ENCODE assay signal across 25 cellular contexts in the genomic region with DNA sequence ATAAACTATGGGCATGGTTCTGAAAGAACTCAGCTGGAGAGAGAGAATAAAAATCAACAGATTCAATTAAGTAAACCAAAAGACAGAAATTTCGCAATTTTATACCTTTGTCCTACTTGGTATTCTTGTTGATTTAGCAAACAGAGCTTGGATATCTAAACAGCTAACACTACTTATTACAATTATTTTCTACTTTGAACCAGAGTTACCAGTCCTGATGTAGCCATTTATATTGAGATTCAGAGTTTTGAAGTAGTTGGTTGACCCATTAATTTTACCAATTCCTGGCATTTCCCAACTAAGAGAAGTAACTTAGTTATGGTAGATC. TPM values are rescaled to one million over a fixed set of nuclear protein-coding genes. Genes with fewer than 3 reads are reported as not detected.
DNase-seq lines count a peak whose midpoint lies in the region; ATAC-seq and TF ChIP-seq lines count a peak whose summit lies in the region.
"Had no signal": no experiment of that assay in that cellular context is flagged by ENCODE, and none has a peak within 500 bp of the region (broad histone marks: within the 10 kb centered on the region; RNA-seq: fewer than 3 reads in every experiment).

No MANE protein-coding gene starts in this region.

- H3K4me1 Mint-ChIP-seq in central memory CD8-positive, alpha-beta T cell = peaks cover 68% of the 10 kb centered on the region
- H3K4me1 Mint-ChIP-seq: nephron progenitor cell had no signal

- peaks cover 12% of the 10 kb centered on the region; the same call in 1 of the 2 replicates for H3F3A ChIP-seq in PC-9 (ENCODE audit: insufficient read depth, low read depth)

- no TSS peak for BruUV-seq in PC-9 (replicated peaks; lab: Mats Ljungman, UMichigan)
- BruUV-seq in OCI-LY7 (replicated peaks; lab: Mats Ljungman, UMichigan) = no TSS peak

- H3K4me3 ChIP-seq in PC-9 (no peak overlapping the region), liver (ENCODE audit: low read depth in 1 of 3, low read length in 3 of 3) (no peak overlapping the region), OCI-LY7 (ENCODE audit: low read depth, low read length, poor library complexity, severe bottlenecking) (no peak overlapping the region)
- H3K4me3 ChIP-seq: colonic mucosa, suprapubic skin, vagina had no signal

- peak overlapping the region; percentile 61 for H3K27ac ChIP-seq in C4-2B
- H3K27ac ChIP-seq in PC-9 = 0 out of 2 replicates have a peak overlapping the region, but pooled peaks have one; percentile 3
- peak overlapping the region; percentile 39 to 74 for H3K27ac ChIP-seq in liver (ENCODE audit: low read depth in 1 of 2, low read length in 2 of 2)
- H3K27ac ChIP-seq in OCI-LY7 (ENCODE audit: low read depth, low read length, poor library complexity, severe bottlenecking) = no peak overlapping the region
- H3K27ac ChIP-seq: colonic mucosa, KMS-11, suprapubic skin, vagina had no signal

- no peaks in the 10 kb centered on the region for H3K27me3 Mint-ChIP-seq in central memory CD8-positive, alpha-beta T cell
- H3K27me3 Mint-ChIP-seq: CD4-positive, alpha-beta memory T cell had no signal

- peak overlapping the region; percentile 53 for H3K4me2 ChIP-seq in PC-9
- no peak overlapping the region for H3K4me2 ChIP-seq in OCI-LY7 (ENCODE audit: low read length)
- H3K4me2 ChIP-seq: KMS-11 had no signal

- H3K4me1 ChIP-seq in PC-9 (replicated peaks; ENCODE audit: insufficient read depth) (peaks cover 16% of the 10 kb centered on the region), liver (ENCODE audit: control insufficient read depth in 4 of 4, insufficient read depth in 4 of 4, low read length in 3 of 4) (peaks cover 4 to 35% (median 27%) of the 10 kb centered on the region in 4 donors), OCI-LY7 (ENCODE audit: insufficient read depth, low read length, poor library complexity, severe bottlenecking) (no peaks in the 10 kb centered on the region)
- H3K4me1 ChIP-seq: colonic mucosa had no signal

- 43% methylated on average over 1 of the region's 1 CpG for WGBS in liver

- H3K36me3 Mint-ChIP-seq in central memory CD8-positive, alpha-beta T cell (ENCODE audit: insufficient read depth) = peaks cover 2% of the 10 kb centered on the region

- intact Hi-C loops in PC-9 (cut with micrococcal nuclease; ENCODE audit: unreplicated experiment) = no loop called here
- intact Hi-C loops in OCI-LY7 (cut with micrococcal nuclease; ENCODE audit: unreplicated experiment) = no loop called here

- no peaks in the 10 kb centered on the region for H4K20me1 ChIP-seq in PC-9 (ENCODE audit: insufficient read depth)
- H4K20me1 ChIP-seq in OCI-LY7 (ENCODE audit: insufficient read depth, low read length) = no peaks in the 10 kb centered on the region

- ATAC-seq in central memory CD8-positive, alpha-beta T cell (replicated peaks; ENCODE audit: extremely low read depth, poor library complexity, severe bottlenecking) = no peak
- ATAC-seq in GM19035 (IDR thresholded peaks at IDR 0.05; ENCODE audit: unreplicated experiment) (no peak), GM21515 (IDR thresholded peaks at IDR 0.05; ENCODE audit: unreplicated experiment) (no peak)
- ATAC-seq: activated naive CD4-positive, alpha-beta T cell treated with anti-CD3 and anti-CD28 coated beads, Interleukin-2, amount 50 U/mL, for 72 hours; WTC11 had no signal

- CTCF ChIA-PET in PC-9 (lab: Charles Lee) = no interaction called here
- CTCF ChIA-PET in OCI-LY7 (lab: Charles Lee; ENCODE audit: unreplicated experiment) = no interaction called here

- no peaks in the 10 kb centered on the region for H3K27me3 ChIP-seq in PC-9 (ENCODE audit: insufficient read depth, low read depth)
- H3K27me3 ChIP-seq in liver (ENCODE audit: control insufficient read depth in 4 of 4, insufficient read depth in 4 of 4, low read length in 3 of 4) = no peaks in the 10 kb centered on the region
- H3K27me3 ChIP-seq: colonic mucosa, suprapubic skin, vagina had no signal

- H2AFZ ChIP-seq in PC-9 (no peak overlapping the region), OCI-LY7 (ENCODE audit: low read length) (no peak overlapping the region)

- no peak overlapping the region for H3K4me3 Mint-ChIP-seq in central memory CD8-positive, alpha-beta T cell
- H3K4me3 Mint-ChIP-seq: endodermal cell, H9, nephron progenitor cell, WTC11 had no signal

- H3K9me3 ChIP-seq in PC-9 (ENCODE audit: insufficient read depth, low read depth) (no peaks in the 10 kb centered on the region), liver (ENCODE audit: control insufficient read depth in 4 of 4, low read length in 3 of 4) (no peaks in the 10 kb centered on the region), OCI-LY7 (ENCODE audit: low read length) (peaks cover 17% of the 10 kb centered on the region)
- H3K9me3 ChIP-seq: colonic mucosa, suprapubic skin had no signal

- TF ChIP-seq RAD21 in liver (IDR thresholded peaks at IDR 0.05) = peak; percentile 8 to 16

- H3K9me2 ChIP-seq in PC-9 (ENCODE audit: insufficient read depth) = no peaks in the 10 kb centered on the region
- no peaks in the 10 kb centered on the region for H3K9me2 ChIP-seq in OCI-LY7 (ENCODE audit: insufficient read depth, low read length)

- H3K9me3 Mint-ChIP-seq in central memory CD8-positive, alpha-beta T cell = no peaks in the 10 kb centered on the region

- H3K9ac ChIP-seq in liver (ENCODE audit: low read depth in 1 of 2, low read length in 2 of 2) = no peak overlapping the region
- H3K9ac ChIP-seq: KMS-11 had no signal

- H3K79me2 ChIP-seq in PC-9 (ENCODE audit: low read depth) (peaks cover 12% of the 10 kb centered on the region; the same call in 1 of the 2 replicates), OCI-LY7 (ENCODE audit: insufficient read depth, low read depth, low read length) (0 out of 2 replicates have a peak, but pooled peaks cover 4% of the 10 kb centered on the region)

- DNase-seq in PC-9 (peak in 1 of 2 experiments; percentile 51), OCI-LY7 (ENCODE audit: low spot score) (no peak)
- DNase-seq in central memory CD8-positive, alpha-beta T cell (ENCODE audit: low spot score in 2 of 2) = no peak
- DNase-seq: activated CD4-positive, alpha-beta T cell treated with anti-CD3 and anti-CD28 coated beads, Interleukin-2, amount 50 U/mL, for 4 hours; CD4-positive, alpha-beta memory T cell; colonic mucosa; endodermal cell; GF-D8; H9; head of caudate nucleus; midbrain; MV-4-11; NCI-H1694 treated with DMSO at 0.1 percent for 48 hours; NCI-H69; nephron progenitor cell; T-helper 9 cell had no signal

- H3K36me3 ChIP-seq in PC-9 (ENCODE audit: low read depth) (0 out of 2 replicates have a peak, but pooled peaks cover 7% of the 10 kb centered on the region), liver (ENCODE audit: control insufficient read depth in 4 of 4, insufficient read depth in 3 of 4, low read depth in 1 of 4, low read length in 3 of 4) (peaks cover 0 to 2% (median 0%) of the 10 kb centered on the region in 4 donors), OCI-LY7 (ENCODE audit: insufficient read depth, low read length) (peaks cover 32% of the 10 kb centered on the region)
- H3K36me3 ChIP-seq: colonic mucosa had no signal

- peak overlapping the region; percentile 38 for H3K27ac Mint-ChIP-seq in central memory CD8-positive, alpha-beta T cell (ENCODE audit: low read depth)

- TF ChIP-seq CTCF in C4-2B (conservative IDR thresholded peaks at IDR 0.05) (no peak), PC-9 (conservative IDR thresholded peaks at IDR 0.05) (no peak), liver (IDR thresholded peaks at IDR 0.05; ENCODE audit: low read depth, low read length, missing input control) (no peak), OCI-LY7 (conservative IDR thresholded peaks at IDR 0.05; ENCODE audit: low read length) (no peak)

- POLR2A ChIA-PET in PC-9 (lab: Charles Lee; ENCODE audit: unreplicated experiment) = interaction anchor here (0.6 kb wide), 1 partner anchor 176 kb away, joined by 3 read pairs; no protein-coding TSS in a partner anchor
- POLR2A ChIA-PET in OCI-LY7 (lab: Charles Lee) = interaction anchor here (0.7 kb wide), 1 partner anchor 74 kb away, joined by 4 read pairs; no protein-coding TSS in a partner anchor

TF ChIP-seq in liver, 16 proteins besides CTCF, POLR2A, EP300 and RAD21 (continues in another document):
- TF ChIP-seq, protein P1, sequence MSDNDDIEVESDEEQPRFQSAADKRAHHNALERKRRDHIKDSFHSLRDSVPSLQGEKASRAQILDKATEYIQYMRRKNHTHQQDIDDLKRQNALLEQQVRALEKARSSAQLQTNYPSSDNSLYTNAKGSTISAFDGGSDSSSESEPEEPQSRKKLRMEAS (IDR thresholded peaks at IDR 0.05) = no peak
- TF ChIP-seq JUND (IDR thresholded peaks at IDR 0.05) (peak in 1 of 2 donors; percentile 58), RXRA (IDR thresholded peaks at IDR 0.05) (peak; percentile 76 to 83)
- TF ChIP-seq, protein P2, sequence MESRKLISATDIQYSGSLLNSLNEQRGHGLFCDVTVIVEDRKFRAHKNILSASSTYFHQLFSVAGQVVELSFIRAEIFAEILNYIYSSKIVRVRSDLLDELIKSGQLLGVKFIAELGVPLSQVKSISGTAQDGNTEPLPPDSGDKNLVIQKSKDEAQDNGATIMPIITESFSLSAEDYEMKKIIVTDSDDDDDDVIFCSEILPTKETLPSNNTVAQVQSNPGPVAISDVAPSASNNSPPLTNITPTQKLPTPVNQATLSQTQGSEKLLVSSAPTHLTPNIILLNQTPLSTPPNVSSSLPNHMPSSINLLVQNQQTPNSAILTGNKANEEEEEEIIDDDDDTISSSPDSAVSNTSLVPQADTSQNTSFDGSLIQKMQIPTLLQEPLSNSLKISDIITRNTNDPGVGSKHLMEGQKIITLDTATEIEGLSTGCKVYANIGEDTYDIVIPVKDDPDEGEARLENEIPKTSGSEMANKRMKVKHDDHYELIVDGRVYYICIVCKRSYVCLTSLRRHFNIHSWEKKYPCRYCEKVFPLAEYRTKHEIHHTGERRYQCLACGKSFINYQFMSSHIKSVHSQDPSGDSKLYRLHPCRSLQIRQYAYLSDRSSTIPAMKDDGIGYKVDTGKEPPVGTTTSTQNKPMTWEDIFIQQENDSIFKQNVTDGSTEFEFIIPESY (IDR thresholded peaks at IDR 0.05) = no peak

RNA-seq across cellular contexts. Expression of a gene that starts 48.9 kb away (rescaled TPM):
- total RNA-seq in PC-9 (2021) (19.2 and 34.5 TPM in 2 replicates), liver (1 to 10 TPM; 6.0 to 7.3 TPM), OCI-LY7 (2022) (31.8 and 33.1 TPM in 2 replicates)
- 1 to 10 TPM; 2.4 to 2.8 TPM for polyA plus RNA-seq in liver
- total RNA-seq in OCI-LY7 (2014; rRNA removed; shearing (Covaris generic)) = 11.4 and 12.4 TPM in 2 replicates
